2 cellular contexts compared by ENCODE assay signal in genomic region chr13:93254775-93255174, GRCh38.
TF ChIP-seq lines count a peak whose summit lies in the region.

No MANE protein-coding gene starts in this region.

TF ChIP-seq in HEK293, 187 proteins besides CTCF, POLR2A, EP300 and RAD21:
- TF ChIP-seq ZBTB17 (tag by site-specific recombination; IDR thresholded peaks at IDR 0.05) (no peak), PRDM6 (tag by site-specific recombination; IDR thresholded peaks at IDR 0.05) (peak; percentile 53; the same call in 1 of the 2 replicates)

TF ChIP-seq in H1, 55 proteins besides CTCF, POLR2A, EP300 and RAD21:
- TF ChIP-seq GTF2F1 (IDR thresholded peaks at IDR 0.05; ENCODE audit: borderline replicate concordance, low read depth, low read length) = no peak
- TF ChIP-seq NANOG (IDR thresholded peaks at IDR 0.05; ENCODE audit: insufficient read depth, low read depth, low read length, poor library complexity, severe bottlenecking) = no peak
- no peak for TF ChIP-seq KDM4A (IDR thresholded peaks at IDR 0.05; ENCODE audit: low read depth, low read length, severe bottlenecking)
- TF ChIP-seq SP1 (IDR thresholded peaks at IDR 0.05; ENCODE audit: low read depth, low read length) = no peak
- TF ChIP-seq SUZ12 (IDR thresholded peaks at IDR 0.05; ENCODE audit: low read length) = no peak
- no peak for TF ChIP-seq ZNF274 (IDR thresholded peaks at IDR 0.05; ENCODE audit: borderline replicate concordance, extremely low read depth, low read length)
- TF ChIP-seq MAFK (IDR thresholded peaks at IDR 0.05; ENCODE audit: low read depth, low read length) = no peak
- TF ChIP-seq CBX8 (IDR thresholded peaks at IDR 0.05; ENCODE audit: borderline replicate concordance, low read depth, low read length) = no peak
- TF ChIP-seq EZH2 (IDR thresholded peaks at IDR 0.05; ENCODE audit: low read depth, low read length, severe bottlenecking) = no peak
- no peak for TF ChIP-seq CEBPB (IDR thresholded peaks at IDR 0.05; ENCODE audit: low read depth, low read length)
- no peak for TF ChIP-seq BACH1 (IDR thresholded peaks at IDR 0.05; ENCODE audit: low read length)
- no peak for TF ChIP-seq TAF7 (optimal IDR thresholded peaks at IDR 0.05; ENCODE audit: borderline replicate concordance, low read depth, low read length)
- no peak for TF ChIP-seq ATF2 (IDR thresholded peaks at IDR 0.05; ENCODE audit: low read length)
- TF ChIP-seq NRF1 (IDR thresholded peaks at IDR 0.05; ENCODE audit: low read depth, low read length) = no peak
- no peak for TF ChIP-seq PHF8 (conservative IDR thresholded peaks at IDR 0.05; ENCODE audit: low read depth, low read length)
